23 cellular contexts compared by ENCODE assay signal in genomic region chr3:14552717-14553116, GRCh38. TPM values are rescaled to one million over a fixed set of nuclear protein-coding genes. Genes with fewer than 3 reads are reported as not detected.
"Had no signal": no experiment of that assay in that cellular context is flagged by ENCODE, and none has a peak within 500 bp of the region (broad histone marks: within the 10 kb centered on the region; RNA-seq: fewer than 3 reads in every experiment).

No MANE protein-coding gene starts in this region.

- H3K27ac ChIP-seq: KMS-11, RWPE1, SJCRH30 had no signal

- ATAC-seq: HepG2, Panc1, SK-N-SH treated with all-trans-retinoic acid at 6 μM for 48 hours had no signal

- H3K9me3 ChIP-seq: SJCRH30 had no signal

- H3K4me3 ChIP-seq: SJCRH30 had no signal

- H3K4me1 ChIP-seq: SJCRH30 had no signal

- H3K36me3 ChIP-seq: SJCRH30 had no signal

- DNase-seq: IMR-90, Kasumi-1, MM.1S, NCI-H1092 treated with DMSO at 0.1 percent for 48 hours, NCI-H1436, NCI-H187, NCI-H2029, NCI-H2081 treated with DMSO at 0.1 percent for 48 hours, NCI-H2171, NCI-H446, NCI-H510A, NCI-H524 treated with DMSO at 0.1 percent for 48 hours, NCI-H69, NCI-H774, SHP77 treated with DMSO at 0.1 percent for 48 hours, SJCRH30 had no signal

RNA-seq across cellular contexts. Expression of gene GRIP2, which starts 12.6 kb away (rescaled TPM):
- total RNA-seq: HT1080, IMR-90, OCI-LY7 had no signal
